ENCODE assay signal across 8 cellular contexts in the genomic region with DNA sequence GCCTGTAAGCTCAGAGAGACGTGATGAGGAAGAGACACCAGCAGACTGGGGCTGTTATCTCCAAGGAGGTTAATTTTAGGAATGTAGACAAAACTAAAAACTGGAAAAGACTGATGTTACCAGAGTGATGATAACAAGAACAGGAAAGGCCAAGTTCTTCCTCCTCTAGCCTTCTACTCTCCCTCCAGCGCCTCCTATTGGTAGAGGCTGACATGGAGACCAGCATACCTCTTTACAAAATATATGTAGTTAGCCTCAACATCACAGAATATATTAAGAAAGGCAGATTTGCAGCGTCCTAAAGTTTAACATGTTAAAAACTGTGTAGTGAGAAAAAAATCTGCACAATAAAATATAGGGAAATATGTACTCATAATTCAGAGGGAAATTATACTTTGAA.
DNase-seq lines count a peak whose midpoint lies in the region; ATAC-seq, FAIRE-seq and TF ChIP-seq lines count a peak whose summit lies in the region.

No MANE protein-coding gene starts in this region.

- H3K4me3 ChIP-seq in DOHH2 (ENCODE audit: low read length) (no peak overlapping the region), keratinocyte (ENCODE audit: control insufficient read depth in 2 of 3, extremely low read depth in 1 of 3, insufficient read depth in 2 of 3, low read depth in 1 of 3, low read length in 3 of 3) (no peak overlapping the region), tibial nerve (no peak overlapping the region)

- H3F3A ChIP-seq in DOHH2 (ENCODE audit: control insufficient read depth, insufficient read depth) = no peaks in the 10 kb centered on the region

- TF ChIP-seq EP300 in tibial nerve (IDR thresholded peaks at IDR 0.05) = no peak

- peak; percentile 67 for TF ChIP-seq CTCF in DOHH2 (IDR thresholded peaks at IDR 0.05; ENCODE audit: low read depth, low read length, poor library complexity, severe bottlenecking)
- peak; percentile 68 for TF ChIP-seq CTCF in GM20000 (IDR thresholded peaks at IDR 0.05; ENCODE audit: extremely low read depth, missing control alignments)
- TF ChIP-seq CTCF in keratinocyte (optimal IDR thresholded peaks at IDR 0.05 in 1 of 3, IDR thresholded peaks at IDR 0.05 in 1 of 3, conservative IDR thresholded peaks at IDR 0.05 in 1 of 3; ENCODE audit: extremely low read depth in 1 of 3, insufficient read depth in 2 of 3, low read length in 3 of 3) = peak; percentile 35 to 51 (median 42)
- peak in 2 of 5 experiments; percentile 10 to 20 for TF ChIP-seq CTCF in tibial nerve (IDR thresholded peaks at IDR 0.05)

- no peak for TF ChIP-seq POLR2A in tibial nerve (IDR thresholded peaks at IDR 0.05)

- no peaks in the 10 kb centered on the region for H3K9me2 ChIP-seq in DOHH2 (replicated peaks; ENCODE audit: control insufficient read depth, low read length)

- H2AFZ ChIP-seq in keratinocyte (ENCODE audit: control insufficient read depth, low read length) = no peak overlapping the region

- H3K4me1 ChIP-seq in DOHH2 (ENCODE audit: control insufficient read depth, low read length) = peaks cover 63% of the 10 kb centered on the region
- no peaks in the 10 kb centered on the region for H3K4me1 ChIP-seq in keratinocyte (ENCODE audit: control insufficient read depth, extremely low read depth, insufficient read depth, low read length)
- H3K4me1 ChIP-seq in tibial nerve = no peaks in the 10 kb centered on the region

- H3K79me2 ChIP-seq in DOHH2 (ENCODE audit: control insufficient read depth, low read length) (peaks cover 86% of the 10 kb centered on the region), keratinocyte (ENCODE audit: control insufficient read depth, insufficient read depth, low read length) (no peaks in the 10 kb centered on the region)

- no peaks in the 10 kb centered on the region for H3K9me1 ChIP-seq in keratinocyte (ENCODE audit: control insufficient read depth, extremely low read depth, insufficient read depth, low read length)

- 64 to 67% methylated on average over 3 of the region's 3 CpGs for WGBS in tibial nerve, 2 donors

- FAIRE-seq in keratinocyte (lab: Jason Lieb, UNC) = no peak

- H3K9me3 ChIP-seq in DOHH2 (ENCODE audit: control insufficient read depth, insufficient read depth, low read length) = no peaks in the 10 kb centered on the region
- no peaks in the 10 kb centered on the region for H3K9me3 ChIP-seq in keratinocyte (ENCODE audit: control insufficient read depth, low read depth, low read length)
- H3K9me3 ChIP-seq in tibial nerve = no peaks in the 10 kb centered on the region

- ATAC-seq in HG02981 (IDR thresholded peaks at IDR 0.05; ENCODE audit: unreplicated experiment) (no peak), GM21529 (IDR thresholded peaks at IDR 0.05; ENCODE audit: unreplicated experiment) (no peak)

- dilution Hi-C loops in keratinocyte (cut with MboI; ENCODE audit: extremely low pct_ligation_motif_present, low sequenced_read_pairs) = no loop called here

- H3K27me3 ChIP-seq in DOHH2 (ENCODE audit: control insufficient read depth, low read length) = no peaks in the 10 kb centered on the region
- no peaks in the 10 kb centered on the region for H3K27me3 ChIP-seq in keratinocyte (ENCODE audit: control insufficient read depth, extremely low read depth, insufficient read depth, low read length)
- H3K27me3 ChIP-seq in tibial nerve = no peaks in the 10 kb centered on the region

- H3K4me2 ChIP-seq in DOHH2 (ENCODE audit: low read length) (no peak overlapping the region), keratinocyte (ENCODE audit: control insufficient read depth, extremely low read depth, insufficient read depth, low read depth, low read length) (no peak overlapping the region)

- DNase-seq in GM20000 (ENCODE audit: low spot score) (peak; percentile 37), SK-MEL-5 (ENCODE audit: low read depth, low spot score) (peak; percentile 69), keratinocyte (ENCODE audit: low read depth, low spot score) (no peak), tibial nerve (ENCODE audit: low spot score in 2 of 2) (no peak), ecto neural progenitor cell (ENCODE audit: low spot score) (no peak)

- H3K27ac ChIP-seq in DOHH2 (ENCODE audit: low read depth, low read length) = no peak overlapping the region
- H3K27ac ChIP-seq in keratinocyte (ENCODE audit: control insufficient read depth, insufficient read depth, low read length) = no peak overlapping the region
- no peak overlapping the region for H3K27ac ChIP-seq in tibial nerve

- H3K9ac ChIP-seq in keratinocyte (ENCODE audit: control insufficient read depth, extremely low read depth, insufficient read depth, low read length) = no peak overlapping the region

- no peaks in the 10 kb centered on the region for H4K20me1 ChIP-seq in DOHH2 (ENCODE audit: control insufficient read depth, insufficient read depth, low read depth, low read length)
- no peaks in the 10 kb centered on the region for H4K20me1 ChIP-seq in keratinocyte (ENCODE audit: control insufficient read depth, extremely low read depth, insufficient read depth, low read length)

- in situ Hi-C loops in SK-MEL-5 (cut with HindIII; ENCODE audit: low pct_unique_long_range_greater_than_20kb, low sequenced_read_pairs) = no loop called here

- peaks cover 11% of the 10 kb centered on the region for H3K36me3 ChIP-seq in DOHH2 (ENCODE audit: control insufficient read depth, low read length)
- no peaks in the 10 kb centered on the region for H3K36me3 ChIP-seq in keratinocyte (ENCODE audit: control insufficient read depth in 2 of 2, extremely low read depth in 1 of 2, insufficient read depth in 2 of 2, low read length in 2 of 2)
- no peaks in the 10 kb centered on the region for H3K36me3 ChIP-seq in tibial nerve

Comparison
In these comparisons a context has a peak if more than half of its experiments do, and no peak if none do; other contexts are left out.
1. DNase-seq: peak in GM20000 (single experiment) and SK-MEL-5 (single experiment); none in keratinocyte (single experiment), tibial nerve (0 of 2) and ecto neural progenitor cell (single experiment).